Comparison of ENCODE assay signal across 1 cellular context in genomic region chr14:45284802-45285201, GRCh38.
TF ChIP-seq lines count a peak whose summit lies in the region.

No MANE protein-coding gene starts in this region.

TF ChIP-seq in Ishikawa, 13 proteins besides CTCF, POLR2A, EP300 and RAD21 (continued from another document):
- TF ChIP-seq USF1 (IDR thresholded peaks at IDR 0.05) (no peak), FOXM1 (IDR thresholded peaks at IDR 0.05; ENCODE audit: borderline replicate concordance, low read depth) (no peak), EGR1 (IDR thresholded peaks at IDR 0.05) (no peak), ZBTB7A (IDR thresholded peaks at IDR 0.05; ENCODE audit: low read depth) (no peak)
